ENCODE assay signal across 8 cellular contexts in the genomic region with DNA sequence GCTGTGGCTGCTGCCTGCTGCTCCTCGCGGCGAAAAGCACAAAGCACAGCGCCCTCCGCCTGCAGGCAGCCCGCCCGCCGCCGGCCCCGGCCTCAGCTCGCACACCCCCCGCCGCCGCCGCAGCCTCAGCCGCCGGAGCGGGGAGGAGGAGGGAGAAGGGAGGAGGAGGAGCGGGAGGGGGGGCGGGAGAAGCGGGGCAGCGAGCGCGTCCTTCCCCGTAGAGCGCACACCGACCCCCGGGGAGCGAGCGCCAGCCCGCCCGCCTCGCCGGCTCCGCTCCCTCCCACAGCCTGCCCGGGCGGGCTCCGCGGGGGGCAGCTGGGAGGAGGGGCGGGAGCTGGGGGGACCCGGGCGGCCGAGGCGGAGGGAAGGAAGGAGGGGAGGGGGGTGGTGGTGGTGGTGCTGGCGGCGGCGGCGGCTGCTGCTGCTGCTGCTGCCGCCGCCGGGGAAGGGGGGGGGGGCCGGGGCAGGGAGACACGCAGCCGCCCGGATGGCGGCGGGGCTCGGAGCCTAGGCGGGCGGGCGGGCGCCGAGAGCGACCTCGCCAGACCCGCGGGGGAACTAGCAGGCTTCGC. TPM values are rescaled to one million over a fixed set of nuclear protein-coding genes. Genes with fewer than 3 reads are reported as not detected.
DNase-seq lines count a peak whose midpoint lies in the region; ATAC-seq and TF ChIP-seq lines count a peak whose summit lies in the region.

A gene with protein sequence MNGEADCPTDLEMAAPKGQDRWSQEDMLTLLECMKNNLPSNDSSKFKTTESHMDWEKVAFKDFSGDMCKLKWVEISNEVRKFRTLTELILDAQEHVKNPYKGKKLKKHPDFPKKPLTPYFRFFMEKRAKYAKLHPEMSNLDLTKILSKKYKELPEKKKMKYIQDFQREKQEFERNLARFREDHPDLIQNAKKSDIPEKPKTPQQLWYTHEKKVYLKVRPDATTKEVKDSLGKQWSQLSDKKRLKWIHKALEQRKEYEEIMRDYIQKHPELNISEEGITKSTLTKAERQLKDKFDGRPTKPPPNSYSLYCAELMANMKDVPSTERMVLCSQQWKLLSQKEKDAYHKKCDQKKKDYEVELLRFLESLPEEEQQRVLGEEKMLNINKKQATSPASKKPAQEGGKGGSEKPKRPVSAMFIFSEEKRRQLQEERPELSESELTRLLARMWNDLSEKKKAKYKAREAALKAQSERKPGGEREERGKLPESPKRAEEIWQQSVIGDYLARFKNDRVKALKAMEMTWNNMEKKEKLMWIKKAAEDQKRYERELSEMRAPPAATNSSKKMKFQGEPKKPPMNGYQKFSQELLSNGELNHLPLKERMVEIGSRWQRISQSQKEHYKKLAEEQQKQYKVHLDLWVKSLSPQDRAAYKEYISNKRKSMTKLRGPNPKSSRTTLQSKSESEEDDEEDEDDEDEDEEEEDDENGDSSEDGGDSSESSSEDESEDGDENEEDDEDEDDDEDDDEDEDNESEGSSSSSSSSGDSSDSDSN (minus strand): TSS at position 40 of the 575 bp plus-strand sequence. CDS start 1,446 bp downstream, outside the sequence.

- peak within 1 kb of the TSS; percentile 97 for H2AK5ac ChIP-seq in trophoblast cell (ENCODE audit: low read length)

- H4K20me1 ChIP-seq in BLaER1 (peaks cover 36% of the 10 kb centered on the region), KMS-11 (ENCODE audit: insufficient read depth) (no peaks in the 10 kb centered on the region)

- H3K4me3 ChIP-seq in BLaER1, result peak within 1 kb of the TSS; percentile 95
- H3K4me3 ChIP-seq in KMS-11 (IDR thresholded peaks at IDR 0.05; ENCODE audit: insufficient read depth, low read depth, low read length), result no peak within 1 kb of the TSS
- H3K4me3 ChIP-seq in adrenal gland, result peak within 1 kb of the TSS; percentile 54 to 81 (median 62)
- peak within 1 kb of the TSS; percentile 80 to 98 (median 92) for H3K4me3 ChIP-seq in heart right ventricle
- H3K4me3 ChIP-seq in trophoblast cell (ENCODE audit: low read depth, low read length), result peak within 1 kb of the TSS; percentile 98
- H3K4me3 ChIP-seq in aorta (ENCODE audit: low read length in 2 of 2), result peak within 1 kb of the TSS; percentile 90 to 98

- H3K9ac ChIP-seq in BLaER1 (peak within 1 kb of the TSS; percentile 99), KMS-11 (peak within 1 kb of the TSS; percentile 93), trophoblast cell (ENCODE audit: low read length) (peak within 1 kb of the TSS; percentile 100)

- peaks cover 41% of the 10 kb centered on the region for H3K4me1 ChIP-seq in BLaER1
- peaks cover 33% of the 10 kb centered on the region for H3K4me1 ChIP-seq in KMS-11 (ENCODE audit: low read depth, poor library complexity, severe bottlenecking)
- peaks cover 20 to 41% of the 10 kb centered on the region in 2 donors for H3K4me1 ChIP-seq in adrenal gland (replicated peaks in 1 of 2)
- peaks cover 11 to 56% (median 49%) of the 10 kb centered on the region in 9 donors for H3K4me1 ChIP-seq in heart right ventricle
- peaks cover 8 to 15% of the 10 kb centered on the region in 2 experiments for H3K4me1 ChIP-seq in trophoblast cell (ENCODE audit: control insufficient read depth in 1 of 2, insufficient read depth in 2 of 2, low read length in 2 of 2)
- H3K4me1 ChIP-seq in aorta (ENCODE audit: control insufficient read depth in 1 of 2, insufficient read depth in 2 of 2, low read length in 2 of 2), result peaks cover 0 to 2% of the 10 kb centered on the region in 2 donors

- ATAC-seq in GM19467 (IDR thresholded peaks at IDR 0.05; ENCODE audit: unreplicated experiment) (peak; percentile 5), heart right ventricle (peak in 6 of 8 donors; percentile 5 to 21 (median 13)), aorta (ENCODE audit: low FRiP score) (peak; percentile 16)

- intact Hi-C loops in adrenal gland (cut with DNase I) (loop anchor here (2.0 kb wide), 2 partner anchors 105 to 107 kb away; partner anchors contain the start of gene SLC25A39 (in 1 of the 2)), heart right ventricle (cut with DNase I) (loop anchor here in 8 of 10 donors (1.0 to 10.0 kb wide), 6 partner anchors 33 to 108 kb away; partner anchors contain the start of genes SLC25A39 (in 4 of the 8) and TMUB2 (in 1 of the 8)), aorta (cut with DNase I) (loop anchor here (1.0 to 10.0 kb wide), 4 partner anchors 19 to 285 kb away; partner anchors contain the start of gene GPATCH8 (in 1 of the 2))

- TF ChIP-seq CTCF in KMS-11 (conservative IDR thresholded peaks at IDR 0.05; ENCODE audit: low read depth, low read length), result no peak
- no peak for TF ChIP-seq CTCF in adrenal gland (IDR thresholded peaks at IDR 0.05)
- peak in 1 of 9 donors; percentile 2 for TF ChIP-seq CTCF in heart right ventricle (IDR thresholded peaks at IDR 0.05)

- peak within 1 kb of the TSS; percentile 93 for H4K12ac ChIP-seq in trophoblast cell (ENCODE audit: low read depth, low read length)

- peak in 1 of 2 donors; percentile 27 for TF ChIP-seq POLR2A in adrenal gland (IDR thresholded peaks at IDR 0.05)

- no peaks in the 10 kb centered on the region for H3K9me3 ChIP-seq in BLaER1
- no peaks in the 10 kb centered on the region for H3K9me3 ChIP-seq in adrenal gland (replicated peaks in 1 of 3)
- H3K9me3 ChIP-seq in heart right ventricle, result no peaks in the 10 kb centered on the region
- H3K9me3 ChIP-seq in trophoblast cell (ENCODE audit: insufficient read depth, low read depth, low read length), result no peaks in the 10 kb centered on the region
- H3K9me3 ChIP-seq in aorta (ENCODE audit: control insufficient read depth, low read length), result no peaks in the 10 kb centered on the region

- H3K23ac ChIP-seq in trophoblast cell (ENCODE audit: low read length), result peak within 1 kb of the TSS; percentile 73

- peak within 1 kb of the TSS; percentile 28; the same call in 1 of the 2 replicates for H2AFZ ChIP-seq in KMS-11 (ENCODE audit: low read depth)
- peak within 1 kb of the TSS; percentile 78 for H2AFZ ChIP-seq in trophoblast cell (ENCODE audit: insufficient read depth, low read length, poor library complexity)

- H2BK120ac ChIP-seq in trophoblast cell (ENCODE audit: insufficient read depth, low read length, poor library complexity), result peak within 1 kb of the TSS; percentile 96

- peak within 1 kb of the TSS; percentile 96 for H4K8ac ChIP-seq in trophoblast cell (ENCODE audit: low read depth, low read length)

- DNase-seq in SK-N-DZ (ENCODE audit: low spot score), result peak; percentile 71
- peak; percentile 72 to 82 (median 74) for DNase-seq in adrenal gland
- peak; percentile 75 to 80 for DNase-seq in heart right ventricle
- DNase-seq in trophoblast cell, result peak; percentile 47 to 71
- peak; percentile 86 for DNase-seq in aorta

- H3K36me3 ChIP-seq in BLaER1 (peaks cover 26% of the 10 kb centered on the region), KMS-11 (ENCODE audit: insufficient read depth) (peaks cover 9% of the 10 kb centered on the region; the same call in 1 of the 2 replicates), adrenal gland (replicated peaks in 1 of 2) (peaks cover 0 to 17% of the 10 kb centered on the region in 2 donors), heart right ventricle (peaks cover 0 to 27% (median 21%) of the 10 kb centered on the region in 9 donors), trophoblast cell (ENCODE audit: control insufficient read depth in 1 of 2, insufficient read depth in 2 of 2, low read length in 2 of 2) (peaks cover 17 to 31% of the 10 kb centered on the region in 2 experiments), aorta (ENCODE audit: control insufficient read depth in 1 of 2, insufficient read depth in 2 of 2, low read length in 1 of 2) (peaks cover 5 to 7% of the 10 kb centered on the region in 2 donors)

- peaks cover 48% of the 10 kb centered on the region for H3K79me2 ChIP-seq in KMS-11 (ENCODE audit: insufficient read depth, low read depth)
- peaks cover 26% of the 10 kb centered on the region for H3K79me2 ChIP-seq in trophoblast cell (ENCODE audit: control insufficient read depth, insufficient read depth, low read length, poor library complexity)

- peak within 1 kb of the TSS; percentile 99 for H3K14ac ChIP-seq in trophoblast cell (ENCODE audit: low read length)

- H3K4me2 ChIP-seq in BLaER1 (peak within 1 kb of the TSS; percentile 93), KMS-11 (peak within 1 kb of the TSS; percentile 54), trophoblast cell (ENCODE audit: low read length) (peak within 1 kb of the TSS; percentile 93)

- H4K91ac ChIP-seq in trophoblast cell (ENCODE audit: low read depth, low read length), result peak within 1 kb of the TSS; percentile 98

- peak within 1 kb of the TSS; percentile 96 for H2BK5ac ChIP-seq in trophoblast cell (ENCODE audit: low read depth, low read length, poor library complexity)

- peak within 1 kb of the TSS; percentile 100 for H3K4ac ChIP-seq in trophoblast cell (ENCODE audit: low read depth, low read length)

- H3K27me3 ChIP-seq in BLaER1 (no peaks in the 10 kb centered on the region), KMS-11 (ENCODE audit: insufficient read depth, low read depth) (no peaks in the 10 kb centered on the region), adrenal gland (no peaks in the 10 kb centered on the region), heart right ventricle (no peaks in the 10 kb centered on the region), trophoblast cell (ENCODE audit: insufficient read depth, low read length) (no peaks in the 10 kb centered on the region), aorta (ENCODE audit: control insufficient read depth in 1 of 2, insufficient read depth in 2 of 2, low read length in 1 of 2) (no peaks in the 10 kb centered on the region)

- WGBS in adrenal gland, 4 donors, result 0 to 1% (median 0%) methylated on average over 11 to 67 of the region's 68 CpGs; no CpG with 5 or more reads in 1 of the 4 donors
- 1% methylated on average over 18 to 51 of the region's 68 CpGs for WGBS in heart right ventricle, 2 donors
- WGBS in trophoblast cell (ENCODE audit: extremely low coverage, insufficient coverage, insufficient read length), result no CpG with 5 or more reads among the region's 68 CpGs
- 0 to 1% methylated on average over 25 to 68 of the region's 68 CpGs for WGBS in aorta, 2 donors

- H2BK12ac ChIP-seq in trophoblast cell (ENCODE audit: low read length), result peak within 1 kb of the TSS; percentile 32

- peak within 1 kb of the TSS; percentile 99 for H3K27ac ChIP-seq in BLaER1
- H3K27ac ChIP-seq in KMS-11, result peak within 1 kb of the TSS; percentile 96
- H3K27ac ChIP-seq in adrenal gland, result peak within 1 kb of the TSS; percentile 82 to 100 (median 99)
- H3K27ac ChIP-seq in heart right ventricle, result peak within 1 kb of the TSS; percentile 98 to 100 (median 100)
- H3K27ac ChIP-seq in trophoblast cell (ENCODE audit: low read depth, low read length), result peak within 1 kb of the TSS; percentile 97
- peak within 1 kb of the TSS; percentile 94 to 99 for H3K27ac ChIP-seq in aorta (ENCODE audit: low read depth in 1 of 2, low read length in 2 of 2)

- peaks cover 32% of the 10 kb centered on the region for H3K79me1 ChIP-seq in trophoblast cell (ENCODE audit: low read length)

- peak within 1 kb of the TSS; percentile 99 for H3K18ac ChIP-seq in trophoblast cell (ENCODE audit: low read length)

RNA-seq across cellular contexts. Expression of the gene that starts here (rescaled TPM):
- 52.6 and 55.7 TPM in 2 replicates for polyA plus RNA-seq in SK-N-DZ (2014; cell fraction: cytosol; rRNA removed)
- polyA plus RNA-seq in SK-N-DZ (2014; cell fraction: nucleus; rRNA removed), result 53.9 and 65.9 TPM in 2 replicates
- 10 to 100 TPM; 51.7 to 92.6 (median 66.6) TPM for total RNA-seq in adrenal gland
- 10 to 100 TPM; 37.1 to 80.6 (median 51.3) TPM for polyA plus RNA-seq in adrenal gland
- 10 to 100 TPM; 35.9 to 56.3 (median 42.5) TPM for total RNA-seq in heart right ventricle
- 10 to 100 TPM; 30.8 to 34.4 TPM for polyA plus RNA-seq in heart right ventricle
- 57.0 and 58.2 TPM in 2 replicates for polyA plus RNA-seq in trophoblast cell (2013)
- 10 to 100 TPM; 39.1 to 75.4 TPM for total RNA-seq in aorta
- polyA plus RNA-seq in aorta, result 10 to 100 TPM; 26.5 to 45.9 TPM
